Comparison of ENCODE assay signal across 1 cellular context in the genomic region with DNA sequence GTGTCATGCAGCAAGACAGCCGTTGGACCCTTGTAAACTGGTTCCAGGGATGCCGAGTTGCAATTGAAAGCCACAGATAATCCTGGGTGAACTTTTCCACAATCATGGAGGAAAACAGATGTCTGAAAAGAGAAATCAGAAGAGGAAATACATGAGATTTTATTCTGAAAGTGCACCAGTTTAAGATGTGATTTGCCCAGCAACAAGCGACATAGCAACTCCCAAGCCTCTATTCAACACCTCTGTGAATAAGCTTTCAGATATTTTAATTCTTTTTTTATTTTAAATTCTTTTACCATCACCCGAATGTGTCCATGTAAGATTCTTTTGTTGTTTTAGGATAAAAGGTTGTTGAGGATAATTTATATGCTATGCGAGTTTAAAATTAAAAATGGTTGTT.
A peak's percentile ranks its signal among the peaks of the same experiment; 100 is the strongest.
TF ChIP-seq lines count a peak whose summit lies in the region.

No MANE protein-coding gene starts in this region.

TF ChIP-seq in A549, 52 proteins besides CTCF, POLR2A, EP300 and RAD21:
- no peak for TF ChIP-seq ESRRA (IDR thresholded peaks at IDR 0.05; ENCODE audit: borderline replicate concordance, low read length)
- TF ChIP-seq RFX5 (IDR thresholded peaks at IDR 0.05), result peak; percentile 68; the same call in 1 of the 2 replicates
TF ChIP-seq in A549: peak in this region for 1.
